Comparison of ENCODE assay signal across 22 cellular contexts in the genomic region with DNA sequence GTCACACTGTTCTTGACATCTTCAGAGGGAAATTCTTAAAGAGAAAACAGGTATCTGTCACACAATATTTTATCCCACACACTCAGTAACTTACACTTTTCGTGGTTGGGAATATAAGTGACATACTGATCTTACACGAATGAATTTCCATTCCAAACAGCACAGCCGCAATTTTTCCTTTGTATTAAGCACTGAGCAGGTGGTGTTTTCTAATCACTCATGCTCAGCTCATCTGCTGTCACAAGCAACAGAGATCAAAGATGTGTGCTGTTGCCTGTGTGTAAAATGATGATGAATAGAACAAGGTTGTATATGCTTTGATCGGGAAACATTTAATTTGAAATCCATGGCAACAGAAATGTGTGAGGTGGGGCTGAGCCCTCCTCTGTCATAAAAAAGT.
"Had no signal": no experiment of that assay in that cellular context is flagged by ENCODE, and none has a peak within 500 bp of the region (broad histone marks: within the 10 kb centered on the region; RNA-seq: fewer than 3 reads in every experiment).

No MANE protein-coding gene starts in this region.

- H3K36me3 ChIP-seq: gastrocnemius medialis, left ventricle myocardium inferior, lower lobe of right lung, neutrophil, spleen, stomach, thoracic aorta, transverse colon had no signal

- H3K4me1 ChIP-seq: gastrocnemius medialis, lower lobe of right lung, psoas muscle, spleen, stomach, transverse colon had no signal

- H3K9me3 ChIP-seq: gastrocnemius medialis, left ventricle myocardium inferior, lower lobe of right lung, neutrophil, psoas muscle, stomach, thoracic aorta, transverse colon had no signal

- H3K27me3 ChIP-seq: dorsolateral prefrontal cortex, gastrocnemius medialis, neutrophil, spleen, stomach, transverse colon had no signal

- DNase-seq: cortex of kidney; dorsolateral prefrontal cortex; effector CD8-positive, alpha-beta T cell; gastrocnemius medialis; glutamatergic neuron; immature natural killer cell; left ventricle myocardium inferior; lower lobe of right lung; naive thymus-derived CD4-positive, alpha-beta T cell; nephron progenitor cell; psoas muscle; retina; spleen; stimulated activated CD4-positive, alpha-beta T cell treated with anti-CD3 and anti-CD28 coated beads, Interleukin-2, amount 100 ng/mL, for 24 hours; stimulated activated CD4-positive, alpha-beta T cell treated with anti-CD3 and anti-CD28 coated beads, Interleukin-4, amount 100 ng/mL, for 4 hours; stimulated activated naive B cell treated with anti-CD40 and anti-IgM and Interleukin-4, amounts not matched to agents 10 μg/mL and 1 μg/mL and 100 μg/mL, for 72 hours; stomach; substantia nigra; transverse colon had no signal

- FAIRE-seq: keratinocyte had no signal

- H3K4me3 ChIP-seq: dorsolateral prefrontal cortex, gastrocnemius medialis, left ventricle myocardium inferior, lower lobe of right lung, psoas muscle, spleen, stomach, thoracic aorta, transverse colon had no signal

- H3K27ac ChIP-seq: dorsolateral prefrontal cortex, gastrocnemius medialis, left ventricle myocardium inferior, lower lobe of right lung, neutrophil, psoas muscle, spleen, stomach, thoracic aorta, transverse colon had no signal
